In genomic region chr15:77599899-77600298, GRCh38 we compare ENCODE assay signal across 11 cellular contexts. TPM values are rescaled to one million over a fixed set of nuclear protein-coding genes. Genes with fewer than 3 reads are reported as not detected.
DNase-seq lines count a peak whose midpoint lies in the region; ATAC-seq and TF ChIP-seq lines count a peak whose summit lies in the region.
"Had no signal": no experiment of that assay in that cellular context is flagged by ENCODE, and none has a peak within 500 bp of the region (broad histone marks: within the 10 kb centered on the region; RNA-seq: fewer than 3 reads in every experiment).

No MANE protein-coding gene starts in this region.

- H3K9me3 Mint-ChIP-seq in brain = peaks cover 0 to 3% (median 0%) of the 10 kb centered on the region in 5 experiments
- no peaks in the 10 kb centered on the region for H3K9me3 Mint-ChIP-seq in CD4-positive, alpha-beta T cell
- H3K9me3 Mint-ChIP-seq: T-helper 1 cell treated with Interleukin-12 subunit alpha and Interleukin-12 subunit beta and Interleukin-4 antibody, amounts not matched to agents 30 μg/mL and 1 μg/mL, for 36 hours had no signal

- H3K27ac Mint-ChIP-seq in brain = peak overlapping the region in 3 of 5 experiments; percentile 15 to 90 (median 83)
- no peak overlapping the region for H3K27ac Mint-ChIP-seq in CD4-positive, alpha-beta T cell
- H3K27ac Mint-ChIP-seq: T-helper 1 cell treated with Interleukin-12 subunit alpha and Interleukin-12 subunit beta and Interleukin-4 antibody, amounts not matched to agents 30 μg/mL and 1 μg/mL, for 36 hours had no signal

- ATAC-seq in HG02678 (IDR thresholded peaks at IDR 0.05; ENCODE audit: unreplicated experiment) = no peak
- ATAC-seq in CD4-positive, alpha-beta T cell (ENCODE audit: poor library complexity) = no peak

- H3K9me3 ChIP-seq in mucosa of stomach (ENCODE audit: control insufficient read depth, low read length) = no peaks in the 10 kb centered on the region
- H3K9me3 ChIP-seq in CD4-positive, alpha-beta T cell (ENCODE audit: control insufficient read depth, low read length) = no peaks in the 10 kb centered on the region

- no peaks in the 10 kb centered on the region for H3K27me3 Mint-ChIP-seq in brain
- H3K27me3 Mint-ChIP-seq in CD4-positive, alpha-beta T cell = peaks cover 4% of the 10 kb centered on the region

- peak overlapping the region in 2 of 5 experiments; percentile 7 to 39 for H3K4me3 Mint-ChIP-seq in brain
- H3K4me3 Mint-ChIP-seq in CD4-positive, alpha-beta T cell = no peak overlapping the region
- H3K4me3 Mint-ChIP-seq: T-helper 1 cell treated with Interleukin-12 subunit alpha and Interleukin-12 subunit beta and Interleukin-4 antibody, amounts not matched to agents 30 μg/mL and 1 μg/mL, for 36 hours had no signal

- H3K4me1 ChIP-seq in mucosa of stomach (ENCODE audit: control insufficient read depth, insufficient read depth, low read length) = no peaks in the 10 kb centered on the region

- H3K36me3 ChIP-seq in mucosa of stomach (ENCODE audit: control insufficient read depth, insufficient read depth, low read length) = no peaks in the 10 kb centered on the region

- H3K4me1 Mint-ChIP-seq in brain = peaks cover 46% of the 10 kb centered on the region
- peaks cover 3% of the 10 kb centered on the region for H3K4me1 Mint-ChIP-seq in CD4-positive, alpha-beta T cell (ENCODE audit: low read depth)

- H3K36me3 Mint-ChIP-seq in brain = no peaks in the 10 kb centered on the region
- no peaks in the 10 kb centered on the region for H3K36me3 Mint-ChIP-seq in CD4-positive, alpha-beta T cell (ENCODE audit: low read depth)

- POLR2A ChIA-PET in CD4-positive, alpha-beta T cell (lab: Charles Lee) = no interaction called here

- CTCF ChIA-PET in CD4-positive, alpha-beta T cell (lab: Charles Lee) = no interaction called here

- TF ChIP-seq CTCF in brain (conservative IDR thresholded peaks at IDR 0.05) = no peak
- no peak for TF ChIP-seq CTCF in CD4-positive, alpha-beta T cell (IDR thresholded peaks at IDR 0.05)

- no peak overlapping the region for H3K4me3 ChIP-seq in mucosa of stomach (ENCODE audit: low read length)
- H3K4me3 ChIP-seq: skin epidermis had no signal

- H3K27ac ChIP-seq in CD4-positive, alpha-beta T cell (ENCODE audit: low read depth, low read length) = no peak overlapping the region
- H3K27ac ChIP-seq: epithelial cell of prostate, skin epidermis had no signal

- H3K27me3 ChIP-seq in mucosa of stomach (ENCODE audit: control insufficient read depth, insufficient read depth, low read length) = no peaks in the 10 kb centered on the region
- no peaks in the 10 kb centered on the region for H3K27me3 ChIP-seq in CD4-positive, alpha-beta T cell (ENCODE audit: control insufficient read depth, insufficient read depth, low read length)

- peak overlapping the region; percentile 18 for H3K9ac ChIP-seq in mucosa of stomach (ENCODE audit: low read length)

- intact Hi-C loops in CD4-positive, alpha-beta T cell (cut with DNase I, micrococcal nuclease) = no loop called here

- DNase-seq in GM19240 (ENCODE audit: insufficient read length, low spot score) (peak; percentile 27), NCI-H2029 (lab: John Stamatoyannopoulos, UW) (peak; percentile 61), SIG-M5 (lab: John Stamatoyannopoulos, UW) (no peak)
- no peak for DNase-seq in stimulated activated naive CD4-positive, alpha-beta T cell (lab: John Stamatoyannopoulos, UW)
- no peak for DNase-seq in CD4-positive, alpha-beta T cell

RNA-seq across cellular contexts. Expression of gene LINGO1, which starts 32.8 kb away (rescaled TPM):
- polyA plus RNA-seq in brain (ENCODE audit: insufficient read depth, low read depth, low replicate concordance) = 40.6 TPM
- not detected for total RNA-seq in CD4-positive, alpha-beta T cell

Comparison
In these comparisons a context has a peak if more than half of its experiments do, and no peak if none do; other contexts are left out.
1. DNase-seq: peak in GM19240 (single experiment) and NCI-H2029 (single experiment); none in stimulated activated naive CD4-positive, alpha-beta T cell (0 of 6), SIG-M5 (single experiment) and CD4-positive, alpha-beta T cell (0 of 10).